23 cellular contexts compared by ENCODE assay signal in genomic region chrX:98207947-98208346, GRCh38.
DNase-seq lines count a peak whose midpoint lies in the region; ATAC-seq and TF ChIP-seq lines count a peak whose summit lies in the region.
"Had no signal": no experiment of that assay in that cellular context is flagged by ENCODE, and none has a peak within 500 bp of the region (broad histone marks: within the 10 kb centered on the region; RNA-seq: fewer than 3 reads in every experiment).

No MANE protein-coding gene starts in this region.

- intact Hi-C loops in right cardiac atrium (cut with DNase I): no loop called here

- H3K4me3 ChIP-seq in WERI-Rb-1 (ENCODE audit: low read depth, low read length) (no peak overlapping the region), retinal pigment epithelial cell (ENCODE audit: low read length) (no peak overlapping the region), right cardiac atrium (ENCODE audit: low read length) (no peak overlapping the region)
- H3K4me3 ChIP-seq: A549, GM12878, GM23338, HAP-1 had no signal

- H3K9me3 ChIP-seq in WERI-Rb-1 (ENCODE audit: severe bottlenecking) (no peaks in the 10 kb centered on the region), right cardiac atrium (ENCODE audit: control insufficient read depth, low read length) (no peaks in the 10 kb centered on the region)
- H3K9me3 ChIP-seq: A549, HAP-1 had no signal

- TF ChIP-seq CTCF in WERI-Rb-1 (IDR thresholded peaks at IDR 0.05; ENCODE audit: low read depth, low read length) (no peak), retinal pigment epithelial cell (conservative IDR thresholded peaks at IDR 0.05; ENCODE audit: low read depth, low read length) (no peak)

- WGBS in right cardiac atrium: 85% methylated on average over 3 of the region's 3 CpGs

- DNase-seq in D341Med (ENCODE audit: low spot score): peak; percentile 10
- DNase-seq in NCI-H524 treated with DMSO at 0.1 percent for 48 hours (lab: John Stamatoyannopoulos, UW): peak; percentile 13
- peak; percentile 28 for DNase-seq in WERI-Rb-1
- peak; percentile 28 for DNase-seq in retinal pigment epithelial cell (ENCODE audit: low read depth)
- DNase-seq in right cardiac atrium: no peak
- no peak for DNase-seq in activated CD8-positive, alpha-beta memory T cell treated with anti-CD3 and anti-CD28 coated beads, Interleukin-2, amount 50 U/mL, for 48 hours
- DNase-seq: 8988T; ACHN; AML-193; C1 segment of cervical spinal cord; Calu3; CD4-positive, alpha-beta memory T cell; COR-L47; DMS 273 treated with DMSO at 0.1 percent for 48 hours; DMS79; EL; GDM1; HFFc6 had no signal

- ATAC-seq in right cardiac atrium: no peak
- ATAC-seq in HG03039 (IDR thresholded peaks at IDR 0.05; ENCODE audit: unreplicated experiment): no peak
- ATAC-seq: A549, GM12878, GM23338 had no signal

- H3K27ac ChIP-seq in WERI-Rb-1 (no peak overlapping the region), right cardiac atrium (ENCODE audit: low read length) (no peak overlapping the region)
- H3K27ac ChIP-seq: A549 had no signal

- no peaks in the 10 kb centered on the region for H3K36me3 ChIP-seq in WERI-Rb-1
- H3K36me3 ChIP-seq: HAP-1 had no signal

- H3K4me1 ChIP-seq in right cardiac atrium (ENCODE audit: control insufficient read depth, insufficient read depth, low read length): no peaks in the 10 kb centered on the region
- H3K4me1 ChIP-seq: A549, HAP-1 had no signal

- peaks cover 39% of the 10 kb centered on the region for H3K27me3 ChIP-seq in WERI-Rb-1 (ENCODE audit: insufficient read depth, low read depth, severe bottlenecking)
- H3K27me3 ChIP-seq in right cardiac atrium (ENCODE audit: control insufficient read depth, insufficient read depth): no peaks in the 10 kb centered on the region

Comparison
In these comparisons a context has a peak if more than half of its experiments do, and no peak if none do; other contexts are left out.
1. DNase-seq: peak in D341Med (single experiment), NCI-H524 treated with DMSO at 0.1 percent for 48 hours (single experiment), WERI-Rb-1 (single experiment) and retinal pigment epithelial cell (single experiment); none in right cardiac atrium (0 of 3) and activated CD8-positive, alpha-beta memory T cell treated with anti-CD3 and anti-CD28 coated beads, Interleukin-2, amount 50 U/mL, for 48 hours (single experiment).